ENCODE assay signal across 8 cellular contexts in genomic region chr7:6930787-6931186, GRCh38.
DNase-seq lines count a peak whose midpoint lies in the region; ATAC-seq and TF ChIP-seq lines count a peak whose summit lies in the region.
"Not testable (repeated sequence)": the region's sequence is repeated elsewhere in the genome, so short reads cannot be mapped to it uniquely, and the experiment has no call there.

No MANE protein-coding gene starts in this region.

- not testable (repeated sequence) for H3K27ac Mint-ChIP-seq in CD8-positive, alpha-beta memory T cell; activated CD8-positive, alpha-beta memory T cell treated with anti-CD3 and anti-CD28 coated beads, Interleukin-2, amount 10 ng/mL, durations not matched to agents 7 days and 5 days; osteocyte (ENCODE audit: unreplicated experiment); stimulated activated effector memory CD8-positive, alpha-beta T cell treated with anti-CD3 and anti-CD28 coated beads, Interleukin-12 subunit alpha, Interleukin-12 subunit beta, amount 100 ng/mL, for 72 hours

- H3K9ac ChIP-seq in KMS-11, result not testable (repeated sequence)

- not testable (repeated sequence) for H3K36me3 Mint-ChIP-seq in CD8-positive, alpha-beta memory T cell; activated CD8-positive, alpha-beta memory T cell treated with anti-CD3 and anti-CD28 coated beads, Interleukin-2, amount 10 ng/mL, durations not matched to agents 7 days and 5 days; osteocyte (ENCODE audit: unreplicated experiment); stimulated activated effector memory CD8-positive, alpha-beta T cell treated with anti-CD3 and anti-CD28 coated beads, Interleukin-12 subunit alpha, Interleukin-12 subunit beta, amount 100 ng/mL, for 72 hours

- H3K36me3 ChIP-seq in CD8-positive, alpha-beta memory T cell (ENCODE audit: insufficient read depth, low read length); KMS-11 (ENCODE audit: insufficient read depth); brain microvascular endothelial cell (replicated peaks); right atrium auricular region: not testable (repeated sequence)

- not testable (repeated sequence) for H3K4me2 ChIP-seq in KMS-11

- not testable (repeated sequence) for H3K27me3 Mint-ChIP-seq in CD8-positive, alpha-beta memory T cell; activated CD8-positive, alpha-beta memory T cell treated with anti-CD3 and anti-CD28 coated beads, Interleukin-2, amount 10 ng/mL, durations not matched to agents 7 days and 5 days; osteocyte (ENCODE audit: unreplicated experiment)

- H3K9me3 Mint-ChIP-seq in CD8-positive, alpha-beta memory T cell; activated CD8-positive, alpha-beta memory T cell treated with anti-CD3 and anti-CD28 coated beads, Interleukin-2, amount 10 ng/mL, durations not matched to agents 7 days and 5 days (ENCODE audit: low read depth); osteocyte (ENCODE audit: unreplicated experiment); stimulated activated effector memory CD8-positive, alpha-beta T cell treated with anti-CD3 and anti-CD28 coated beads, Interleukin-12 subunit alpha, Interleukin-12 subunit beta, amount 100 ng/mL, for 72 hours: not testable (repeated sequence)

- not testable (repeated sequence) for H4K20me1 ChIP-seq in KMS-11 (ENCODE audit: insufficient read depth)

- CTCF ChIA-PET in CD8-positive, alpha-beta memory T cell (lab: Charles Lee), result interaction anchor here (1.1 kb wide), 1 partner anchor 332 kb away, joined by 3 read pairs; no protein-coding TSS in a partner anchor
- CTCF ChIA-PET in activated CD8-positive, alpha-beta memory T cell treated with anti-CD3 and anti-CD28 coated beads, Interleukin-2, amount 10 ng/mL, durations not matched to agents 7 days and 5 days (lab: Charles Lee), result interaction anchor here (0.9 to 2.1 kb wide), 4 partner anchors 74 to 409 kb away, joined by 3 to 6 read pairs (median 3); no protein-coding TSS in a partner anchor

- ATAC-seq in activated CD8-positive, alpha-beta memory T cell treated with anti-CD3 and anti-CD28 coated beads, Interleukin-2, amount 10 ng/mL, durations not matched to agents 7 days and 5 days; stimulated activated effector memory CD8-positive, alpha-beta T cell treated with anti-CD3 and anti-CD28 coated beads, Interleukin-12 subunit alpha, Interleukin-12 subunit beta, amount 100 ng/mL, for 72 hours: not testable (repeated sequence)

- not testable (repeated sequence) for H2AFZ ChIP-seq in KMS-11 (ENCODE audit: low read depth)

- not testable (repeated sequence) for H3K9me3 ChIP-seq in CD8-positive, alpha-beta memory T cell (ENCODE audit: low read length); right atrium auricular region

- H3K4me1 Mint-ChIP-seq in CD8-positive, alpha-beta memory T cell, result peaks cover 9 to 10% (median 10%) of the 10 kb centered on the region in 3 donors
- H3K4me1 Mint-ChIP-seq in activated CD8-positive, alpha-beta memory T cell treated with anti-CD3 and anti-CD28 coated beads, Interleukin-2, amount 10 ng/mL, durations not matched to agents 7 days and 5 days, result peaks cover 29% of the 10 kb centered on the region
- peaks cover 11% of the 10 kb centered on the region for H3K4me1 Mint-ChIP-seq in osteocyte (ENCODE audit: unreplicated experiment)
- peaks cover 11% of the 10 kb centered on the region for H3K4me1 Mint-ChIP-seq in stimulated activated effector memory CD8-positive, alpha-beta T cell treated with anti-CD3 and anti-CD28 coated beads, Interleukin-12 subunit alpha, Interleukin-12 subunit beta, amount 100 ng/mL, for 72 hours

- H3K4me3 Mint-ChIP-seq in CD8-positive, alpha-beta memory T cell, result peak overlapping the region in 3 of 7 donors; percentile 15 to 49 (median 29)
- H3K4me3 Mint-ChIP-seq in activated CD8-positive, alpha-beta memory T cell treated with anti-CD3 and anti-CD28 coated beads, Interleukin-2, amount 10 ng/mL, durations not matched to agents 7 days and 5 days; osteocyte (ENCODE audit: unreplicated experiment); stimulated activated effector memory CD8-positive, alpha-beta T cell treated with anti-CD3 and anti-CD28 coated beads, Interleukin-12 subunit alpha, Interleukin-12 subunit beta, amount 100 ng/mL, for 72 hours: not testable (repeated sequence)

- TF ChIP-seq CTCF in KMS-11 (conservative IDR thresholded peaks at IDR 0.05; ENCODE audit: low read depth, low read length) (0 out of 2 replicates have a peak, but pooled peaks have one; percentile 36), brain microvascular endothelial cell (IDR thresholded peaks at IDR 0.05; ENCODE audit: low read depth, low read length, missing control alignments) (peak; percentile 16), right atrium auricular region (IDR thresholded peaks at IDR 0.05) (peak in 1 of 2 donors; percentile 35), osteocyte (IDR thresholded peaks at IDR 0.05) (peak; percentile 59)

- not testable (repeated sequence) for H3K4me3 ChIP-seq in CD8-positive, alpha-beta memory T cell (ENCODE audit: low read length); KMS-11 (IDR thresholded peaks at IDR 0.05; ENCODE audit: insufficient read depth, low read depth, low read length); brain microvascular endothelial cell (ENCODE audit: low read depth, low read length); right atrium auricular region

- POLR2A ChIA-PET in CD8-positive, alpha-beta memory T cell (lab: Charles Lee), result not testable (repeated sequence)

- H3K27ac ChIP-seq in CD8-positive, alpha-beta memory T cell (ENCODE audit: low read depth, low read length); KMS-11; brain microvascular endothelial cell; right atrium auricular region: not testable (repeated sequence)

- H3K79me2 ChIP-seq in KMS-11 (ENCODE audit: insufficient read depth, low read depth), result not testable (repeated sequence)

- in situ Hi-C loops in brain microvascular endothelial cell (cut with HindIII; ENCODE audit: low pct_ligation_motif_present, low sequenced_read_pairs), result not testable (repeated sequence)

- H3K4me1 ChIP-seq in CD8-positive, alpha-beta memory T cell (ENCODE audit: insufficient read depth, low read length); KMS-11 (ENCODE audit: low read depth, poor library complexity, severe bottlenecking); right atrium auricular region: not testable (repeated sequence)

- peak in 3 of 5 donors; percentile 35 to 53 (median 44) for DNase-seq in CD8-positive, alpha-beta memory T cell
- DNase-seq in T follicular helper cell (ENCODE audit: low read depth) (peak; percentile 13), brain microvascular endothelial cell (peak; percentile 41), right atrium auricular region (ENCODE audit: low spot score) (peak; percentile 69)
- DNase-seq in activated CD8-positive, alpha-beta memory T cell treated with anti-CD3 and anti-CD28 coated beads, Interleukin-2, amount 10 ng/mL, durations not matched to agents 7 days and 5 days, result peak; percentile 63
- not testable (repeated sequence) for DNase-seq in osteocyte (ENCODE audit: extremely low spot score, unreplicated experiment)
- peak; percentile 8 to 70 for DNase-seq in stimulated activated effector memory CD8-positive, alpha-beta T cell treated with anti-CD3 and anti-CD28 coated beads, Interleukin-12 subunit alpha, Interleukin-12 subunit beta, amount 100 ng/mL, for 72 hours (ENCODE audit: low spot score in 2 of 2)

- H3K27me3 ChIP-seq in CD8-positive, alpha-beta memory T cell (ENCODE audit: insufficient read depth, low read length, poor library complexity, severe bottlenecking); KMS-11 (ENCODE audit: insufficient read depth, low read depth); brain microvascular endothelial cell (replicated peaks); right atrium auricular region: not testable (repeated sequence)
